12 cellular contexts compared by ENCODE assay signal in the genomic region with DNA sequence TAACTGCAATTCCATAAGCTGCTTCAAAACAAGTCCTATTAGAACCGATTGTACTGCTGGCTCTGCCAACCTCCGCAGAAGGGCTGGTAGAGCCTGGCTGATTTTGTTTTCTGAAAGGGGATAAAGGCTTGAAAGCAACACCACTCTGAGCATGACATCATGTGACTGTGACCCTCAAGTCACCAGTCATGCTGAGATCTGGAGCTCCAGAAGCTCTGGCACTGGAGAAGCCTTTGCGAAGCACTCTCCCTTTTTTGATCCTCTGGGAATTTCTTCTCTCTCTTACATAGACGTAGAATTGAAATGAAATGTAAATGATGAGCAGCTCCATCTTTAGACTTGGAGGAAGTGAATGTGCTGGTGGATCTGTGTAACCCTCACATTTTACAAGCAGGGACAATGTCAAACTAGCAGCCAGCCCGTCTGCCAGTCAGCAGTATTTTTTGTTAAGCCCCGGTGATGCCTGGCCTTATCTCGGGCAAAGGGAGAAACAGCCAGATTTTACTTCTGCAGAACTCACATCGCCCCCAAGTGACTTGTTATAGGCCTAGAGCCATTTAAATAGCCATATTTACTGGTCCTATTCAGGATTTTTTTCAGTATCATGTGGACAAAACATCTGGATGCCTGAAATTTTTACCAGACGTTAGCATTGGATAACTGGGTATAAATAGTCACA.
DNase-seq lines count a peak whose midpoint lies in the region.
"Had no signal": no experiment of that assay in that cellular context is flagged by ENCODE, and none has a peak within 500 bp of the region (broad histone marks: within the 10 kb centered on the region; RNA-seq: fewer than 3 reads in every experiment).

No MANE protein-coding gene starts in this region.

- no peaks in the 10 kb centered on the region for H3K27me3 ChIP-seq in layer of hippocampus (ENCODE audit: control insufficient read depth, insufficient read depth, low read length)
- H3K27me3 ChIP-seq: gastroesophageal sphincter had no signal

- peak; percentile 4 for DNase-seq in ACHN
- peak; percentile 41 for DNase-seq in LHCN-M2 (ENCODE audit: low read depth)
- DNase-seq in dedifferentiated amniotic fluid mesenchymal stem cell (ENCODE audit: extremely low spot score), result peak; percentile 19
- no peak for DNase-seq in ecto neural progenitor cell (ENCODE audit: low spot score)
- no peak for DNase-seq in stimulated activated CD4-positive, alpha-beta T cell treated with anti-CD3 and anti-CD28 coated beads, Interleukin-4, amount 100 ng/mL, for 1 hour
- no peak for DNase-seq in NCI-H510A (lab: John Stamatoyannopoulos, UW)
- DNase-seq in GM19238 (ENCODE audit: insufficient read length, low spot score), result no peak
- DNase-seq: activated naive CD4-positive, alpha-beta T cell treated with Interleukin-2 at 50 U/mL for 16 hours; CD8-positive, alpha-beta memory T cell; nephron progenitor cell had no signal

- H3K27ac ChIP-seq in layer of hippocampus (ENCODE audit: low read depth, low read length), result peak overlapping the region; percentile 88
- H3K27ac ChIP-seq: gastroesophageal sphincter had no signal

- in situ Hi-C loops in ACHN (cut with HindIII; ENCODE audit: low pct_ligation_motif_present, low pct_unique_long_range_greater_than_20kb, low sequenced_read_pairs), result no loop called here

Comparison
In these comparisons a context has a peak if more than half of its experiments do, and no peak if none do; other contexts are left out.
1. DNase-seq: peak in ACHN (single experiment), LHCN-M2 (single experiment) and dedifferentiated amniotic fluid mesenchymal stem cell (single experiment); none in ecto neural progenitor cell (single experiment), stimulated activated CD4-positive, alpha-beta T cell treated with anti-CD3 and anti-CD28 coated beads, Interleukin-4, amount 100 ng/mL, for 1 hour (single experiment), NCI-H510A (single experiment) and GM19238 (single experiment).